ENCODE assay signal across 1 cellular context in genomic region chr2:167681646-167682045, GRCh38.
TF ChIP-seq lines count a peak whose summit lies in the region.

No MANE protein-coding gene starts in this region.

TF ChIP-seq in SK-N-SH treated with all-trans-retinoic acid at 6 μM for 48 hours, 23 proteins besides CTCF, POLR2A, EP300 and RAD21 (continued from another document):
- TF ChIP-seq TSHZ2 (CRISPR knock-in tag; IDR thresholded peaks at IDR 0.05) (no peak), BACH2 (CRISPR knock-in tag; IDR thresholded peaks at IDR 0.05; ENCODE audit: borderline replicate concordance) (no peak), OSR1 (CRISPR knock-in tag; IDR thresholded peaks at IDR 0.05) (no peak)
